In genomic region chr10:104638861-104639594, GRCh38 we compare ENCODE assay signal across 9 cellular contexts. TPM values are rescaled to one million over a fixed set of nuclear protein-coding genes. Genes with fewer than 3 reads are reported as not detected.
DNase-seq lines count a peak whose midpoint lies in the region; ATAC-seq and TF ChIP-seq lines count a peak whose summit lies in the region.
"Had no signal": no experiment of that assay in that cellular context is flagged by ENCODE, and none has a peak within 500 bp of the region (broad histone marks: within the 10 kb centered on the region; RNA-seq: fewer than 3 reads in every experiment).

No MANE protein-coding gene starts in this region.

- H3K36me3 Mint-ChIP-seq in neural progenitor cell: no peaks in the 10 kb centered on the region

- H3K4me1 Mint-ChIP-seq in neural progenitor cell: peaks cover 13% of the 10 kb centered on the region

- H3F3A ChIP-seq in neural progenitor cell (ENCODE audit: low read depth) (peaks cover 15% of the 10 kb centered on the region), PC-9 (ENCODE audit: insufficient read depth, low read depth) (no peaks in the 10 kb centered on the region)

- no peak for ATAC-seq in HG02884 (IDR thresholded peaks at IDR 0.05; ENCODE audit: unreplicated experiment)

- CTCF ChIA-PET in PC-9 (lab: Charles Lee): no interaction called here

- H3K4me3 Mint-ChIP-seq in neural progenitor cell: peak overlapping the region; percentile 91

- DNase-seq in GM03348 (ENCODE audit: low spot score) (peak; percentile 48), HuH-7.5 (ENCODE audit: low spot score) (peak; percentile 56), epithelial cell of esophagus (ENCODE audit: low read depth) (peak; percentile 5), neural progenitor cell (ENCODE audit: low spot score) (peak; percentile 84), PC-9 (no peak), NCI-H1694 (lab: John Stamatoyannopoulos, UW) (no peak)
- no peak for DNase-seq in activated CD4-positive, alpha-beta T cell treated with anti-CD3 and anti-CD28 coated beads, Interleukin-2, amount 50 U/mL, for 4 hours

- H4K20me1 ChIP-seq in neural progenitor cell (ENCODE audit: low read depth): no peaks in the 10 kb centered on the region
- H4K20me1 ChIP-seq in PC-9 (ENCODE audit: insufficient read depth): no peaks in the 10 kb centered on the region

- H3K36me3 ChIP-seq in neural progenitor cell (no peaks in the 10 kb centered on the region), PC-9 (ENCODE audit: low read depth) (no peaks in the 10 kb centered on the region)

- peak; percentile 18 for TF ChIP-seq CTCF in epithelial cell of esophagus (IDR thresholded peaks at IDR 0.05; ENCODE audit: insufficient read depth, low read depth, low read length, missing control alignments)
- peak; percentile 79 for TF ChIP-seq CTCF in neural progenitor cell (IDR thresholded peaks at IDR 0.05)
- no peak for TF ChIP-seq CTCF in PC-9 (conservative IDR thresholded peaks at IDR 0.05)

- H3K4me3 ChIP-seq in epithelial cell of esophagus (ENCODE audit: low read length) (no peak overlapping the region), neural progenitor cell (peak overlapping the region; percentile 56), PC-9 (no peak overlapping the region)

- no peaks in the 10 kb centered on the region for H3K9me2 ChIP-seq in PC-9 (ENCODE audit: insufficient read depth)

- peak overlapping the region; percentile 90 for H2AFZ ChIP-seq in neural progenitor cell (replicated peaks)
- H2AFZ ChIP-seq in PC-9: no peak overlapping the region

- H3K4me1 ChIP-seq in neural progenitor cell (peaks cover 15% of the 10 kb centered on the region), PC-9 (replicated peaks; ENCODE audit: insufficient read depth) (no peaks in the 10 kb centered on the region)

- H3K27me3 Mint-ChIP-seq in neural progenitor cell (ENCODE audit: insufficient read depth, low read depth): peaks cover 40% of the 10 kb centered on the region

- H3K4me2 ChIP-seq in neural progenitor cell (peak overlapping the region; percentile 98), PC-9 (no peak overlapping the region)

- BruUV-seq in PC-9 (replicated peaks; lab: Mats Ljungman, UMichigan): no TSS peak

- no peak overlapping the region for H3K9ac ChIP-seq in neural progenitor cell

- peaks cover 93% of the 10 kb centered on the region for H3K27me3 ChIP-seq in neural progenitor cell
- H3K27me3 ChIP-seq in PC-9 (ENCODE audit: insufficient read depth, low read depth): 0 out of 2 replicates have a peak, but pooled peaks cover 3% of the 10 kb centered on the region

- intact Hi-C loops in PC-9 (cut with micrococcal nuclease; ENCODE audit: unreplicated experiment): no loop called here

- H3K9me3 Mint-ChIP-seq in neural progenitor cell: no peaks in the 10 kb centered on the region

- no peak overlapping the region for H3K27ac ChIP-seq in neural progenitor cell
- H3K27ac ChIP-seq in PC-9: no peak overlapping the region
- H3K27ac ChIP-seq: VCaP had no signal

- no peaks in the 10 kb centered on the region for H3K9me3 ChIP-seq in neural progenitor cell (ENCODE audit: low read depth)
- no peaks in the 10 kb centered on the region for H3K9me3 ChIP-seq in PC-9 (ENCODE audit: insufficient read depth, low read depth)

- H3K27ac Mint-ChIP-seq in neural progenitor cell: no peak overlapping the region

- POLR2A ChIA-PET in PC-9 (lab: Charles Lee; ENCODE audit: unreplicated experiment): no interaction called here

- H3K79me2 ChIP-seq in neural progenitor cell (ENCODE audit: low read depth) (no peaks in the 10 kb centered on the region), PC-9 (ENCODE audit: low read depth) (no peaks in the 10 kb centered on the region)

RNA-seq across cellular contexts. Expression of gene SORCS3, which starts 2.1 kb away (rescaled TPM):
- total RNA-seq in neural progenitor cell (ENCODE audit: low replicate concordance) (0.26 and 0.34 TPM in 2 replicates), PC-9 (2021) (not detected in 2 replicates)

Comparison
In these comparisons a context has a peak if more than half of its experiments do, and no peak if none do; other contexts are left out.
1. DNase-seq: peak in GM03348 (single experiment), HuH-7.5 (single experiment), epithelial cell of esophagus (single experiment) and neural progenitor cell (single experiment); none in PC-9 (0 of 2), NCI-H1694 (single experiment) and activated CD4-positive, alpha-beta T cell treated with anti-CD3 and anti-CD28 coated beads, Interleukin-2, amount 50 U/mL, for 4 hours (0 of 2).